Comparison of ENCODE assay signal across 1 cellular context in genomic region chr4:95536650-95537049, GRCh38.
TF ChIP-seq lines count a peak whose summit lies in the region.

No MANE protein-coding gene starts in this region.

TF ChIP-seq in SK-N-SH treated with all-trans-retinoic acid at 6 μM for 48 hours, 23 proteins besides CTCF, POLR2A, EP300 and RAD21 (continued from another document):
- TF ChIP-seq POU6F1 (CRISPR knock-in tag; IDR thresholded peaks at IDR 0.05; ENCODE audit: borderline replicate concordance, low read depth): no peak
- TF ChIP-seq OSR1 (CRISPR knock-in tag; IDR thresholded peaks at IDR 0.05): no peak
- TF ChIP-seq PPARA (CRISPR knock-in tag; IDR thresholded peaks at IDR 0.05; ENCODE audit: borderline replicate concordance): no peak
- no peak for TF ChIP-seq PATZ1 (CRISPR knock-in tag; IDR thresholded peaks at IDR 0.05; ENCODE audit: borderline replicate concordance)
- TF ChIP-seq ESRRG (CRISPR knock-in tag; IDR thresholded peaks at IDR 0.05): no peak
- no peak for TF ChIP-seq ZFP30 (CRISPR knock-in tag; IDR thresholded peaks at IDR 0.05)
- TF ChIP-seq CREB5 (CRISPR knock-in tag; IDR thresholded peaks at IDR 0.05; ENCODE audit: low read depth): no peak
- no peak for TF ChIP-seq ZNF8 (CRISPR knock-in tag; IDR thresholded peaks at IDR 0.05)
- TF ChIP-seq BACH2 (CRISPR knock-in tag; IDR thresholded peaks at IDR 0.05; ENCODE audit: borderline replicate concordance): no peak
- TF ChIP-seq ARNTL (CRISPR knock-in tag; IDR thresholded peaks at IDR 0.05; ENCODE audit: borderline replicate concordance, low read depth): no peak
- no peak for TF ChIP-seq ZC3H10 (CRISPR knock-in tag; IDR thresholded peaks at IDR 0.05)
- no peak for TF ChIP-seq CSDC2 (CRISPR knock-in tag; IDR thresholded peaks at IDR 0.05)
- no peak for TF ChIP-seq ZNF565 (CRISPR knock-in tag; conservative IDR thresholded peaks at IDR 0.05; ENCODE audit: low read depth)
- TF ChIP-seq ZNF70 (CRISPR knock-in tag; IDR thresholded peaks at IDR 0.05): no peak
- no peak for TF ChIP-seq SNAI2 (CRISPR knock-in tag; IDR thresholded peaks at IDR 0.05)
- TF ChIP-seq GLIS3 (CRISPR knock-in tag; IDR thresholded peaks at IDR 0.05): no peak
- no peak for TF ChIP-seq ZFP3 (CRISPR knock-in tag; IDR thresholded peaks at IDR 0.05)
- TF ChIP-seq CSRNP3 (CRISPR knock-in tag; IDR thresholded peaks at IDR 0.05): 0 out of 2 replicates have a peak, but pooled peaks have one; percentile 19
- TF ChIP-seq TCF4 (CRISPR knock-in tag; IDR thresholded peaks at IDR 0.05; ENCODE audit: borderline replicate concordance): no peak; the same call in 1 of the 2 replicates
